Comparison of ENCODE assay signal across 8 cellular contexts in the genomic region with DNA sequence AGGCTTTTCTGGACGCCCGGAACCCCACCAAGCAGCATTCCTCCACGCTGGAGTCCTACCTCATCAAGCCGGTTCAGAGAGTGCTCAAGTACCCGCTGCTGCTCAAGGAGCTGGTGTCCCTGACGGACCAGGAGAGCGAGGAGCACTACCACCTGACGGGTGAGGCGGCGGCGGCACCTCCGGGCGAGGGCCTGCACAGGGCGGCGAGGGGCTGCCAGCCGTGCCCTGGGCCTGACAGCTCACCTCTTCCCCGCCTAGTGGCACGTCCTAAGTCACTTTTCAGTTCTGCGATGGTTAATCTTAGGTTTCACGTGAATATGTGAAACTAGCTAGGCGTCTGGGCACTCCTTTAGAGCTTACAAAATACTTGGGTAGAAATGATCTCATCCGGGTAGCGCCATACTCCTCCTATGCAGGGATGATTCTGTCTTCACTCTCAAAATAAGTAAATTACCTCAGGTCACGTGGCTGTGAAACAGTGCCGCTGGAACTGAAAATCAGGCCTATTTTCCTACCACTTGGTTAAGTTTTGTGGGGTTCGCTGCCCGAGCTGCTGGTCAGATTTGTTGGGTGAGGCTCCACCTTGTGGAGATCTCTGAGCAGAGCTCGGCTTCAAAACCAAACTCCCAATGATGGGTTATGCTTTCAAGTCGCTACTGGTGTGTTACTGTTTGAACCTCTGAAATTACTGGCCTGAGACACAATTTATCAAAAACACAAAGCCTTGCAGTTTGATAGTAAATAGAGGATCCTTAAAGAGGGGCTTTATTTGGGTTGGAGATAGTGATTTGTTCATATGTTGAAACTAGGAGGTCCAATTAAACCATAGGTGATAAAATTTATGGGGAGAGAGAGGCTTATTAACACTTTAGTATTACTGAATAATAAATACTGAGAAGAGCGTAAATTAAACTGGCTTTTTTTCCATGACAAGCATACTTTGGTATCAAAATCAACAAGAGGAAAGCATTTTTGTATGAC. TPM values are rescaled to one million over a fixed set of nuclear protein-coding genes. Genes with fewer than 3 reads are reported as not detected.
DNase-seq lines count a peak whose midpoint lies in the region; ATAC-seq and TF ChIP-seq lines count a peak whose summit lies in the region.

No MANE protein-coding gene starts in this region.

- H3K27ac ChIP-seq in muscle layer of colon (ENCODE audit: low read depth, low read length) (peak overlapping the region; percentile 83), vagina (peak overlapping the region; percentile 30)

- intact Hi-C loops in vagina (cut with DNase I), result loop anchor here (5.0 kb wide), 1 partner anchor 71 kb away; no protein-coding TSS in a partner anchor

- H3K4me1 ChIP-seq in muscle layer of colon (ENCODE audit: insufficient read depth, low read length) (peaks cover 9% of the 10 kb centered on the region), vagina (peaks cover 8% of the 10 kb centered on the region)

- DNase-seq in NOMO-1 treated with DMSO at 0.1 percent for 48 hours (lab: John Stamatoyannopoulos, UW; ENCODE audit: unreplicated experiment) (peak; percentile 16), NOMO-1 treated with dmso at 0.1 percent for 144 hours (lab: John Stamatoyannopoulos, UW; ENCODE audit: unreplicated experiment) (no peak), SK-N-DZ (ENCODE audit: low spot score) (peak; percentile 24), vagina (ENCODE audit: extremely low spot score in 2 of 2) (no peak)

- TF ChIP-seq POLR2A in vagina (IDR thresholded peaks at IDR 0.05), result no peak

- no peak overlapping the region for H3K9ac ChIP-seq in muscle layer of colon (ENCODE audit: low read length)

- H3K4me3 ChIP-seq in muscle layer of colon (ENCODE audit: low read depth in 1 of 2, low read length in 2 of 2), result peak overlapping the region in 1 of 2 donors; percentile 32
- H3K4me3 ChIP-seq in vagina, result peak overlapping the region in 1 of 2 donors; percentile 23

- TF ChIP-seq CTCF in vagina (IDR thresholded peaks at IDR 0.05), result peak; percentile 59 to 85 (median 68)

- H3K36me3 ChIP-seq in muscle layer of colon (ENCODE audit: insufficient read depth, low read length) (peaks cover 14% of the 10 kb centered on the region), vagina (no peaks in the 10 kb centered on the region)

- H3K27me3 ChIP-seq in muscle layer of colon (ENCODE audit: control insufficient read depth in 1 of 2, insufficient read depth in 2 of 2, low read length in 2 of 2) (no peaks in the 10 kb centered on the region), vagina (no peaks in the 10 kb centered on the region)

- H3K9me3 ChIP-seq in muscle layer of colon (ENCODE audit: low read length) (no peaks in the 10 kb centered on the region), vagina (no peaks in the 10 kb centered on the region)

- ATAC-seq in HG02678 (IDR thresholded peaks at IDR 0.05; ENCODE audit: unreplicated experiment) (peak; percentile 41), esophagus mucosa (peak; percentile 67), GM21717 (IDR thresholded peaks at IDR 0.05; ENCODE audit: unreplicated experiment) (no peak)

RNA-seq across cellular contexts. Expression of gene CLDN20, which starts 15.5 kb away (rescaled TPM):
- not detected in 2 replicates for polyA plus RNA-seq in SK-N-DZ (2014; cell fraction: cytosol; rRNA removed)
- not detected in 2 replicates for polyA plus RNA-seq in SK-N-DZ (2014; cell fraction: nucleus; rRNA removed)
- total RNA-seq in esophagus mucosa (not detected), vagina (not detected)

Comparison
In these comparisons a context has a peak if more than half of its experiments do, and no peak if none do; other contexts are left out.
1. DNase-seq: peak in NOMO-1 treated with DMSO at 0.1 percent for 48 hours (single experiment) and SK-N-DZ (single experiment); none in NOMO-1 treated with dmso at 0.1 percent for 144 hours (single experiment) and vagina (0 of 2).